ENCODE assay signal across 1 cellular context in genomic region chr18:6486313-6486712, GRCh38.
TF ChIP-seq lines count a peak whose summit lies in the region.

No MANE protein-coding gene starts in this region.

TF ChIP-seq in GM12878, 131 proteins besides CTCF, POLR2A, EP300 and RAD21:
- no peak for TF ChIP-seq FOXM1 (IDR thresholded peaks at IDR 0.05; ENCODE audit: low read depth, low read length)
- peak; percentile 54 for TF ChIP-seq MEF2B (IDR thresholded peaks at IDR 0.05; ENCODE audit: partially characterized antibody, poor library complexity, severe bottlenecking)
TF ChIP-seq in GM12878: peak in this region for 1.
